Comparison of ENCODE assay signal across 9 cellular contexts in the genomic region with DNA sequence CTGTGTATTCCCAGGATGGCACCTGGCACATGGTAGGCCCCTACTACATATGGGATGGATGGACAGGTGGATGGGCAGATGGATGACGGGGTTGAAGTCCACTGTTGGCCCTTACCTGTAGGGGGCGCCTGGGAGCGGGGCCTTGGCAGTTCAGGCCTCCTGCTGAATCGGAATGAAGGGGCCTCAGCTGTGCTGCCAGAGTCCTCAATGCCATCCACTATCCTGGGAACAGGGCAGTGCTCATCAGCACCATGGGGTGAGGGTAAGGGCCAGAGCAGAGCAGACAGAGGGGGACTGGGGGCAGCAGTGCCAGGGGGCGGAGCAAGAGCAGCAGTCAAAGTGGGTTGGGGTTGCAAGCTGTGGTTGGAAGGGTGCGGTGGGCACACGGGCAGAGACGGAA. TPM values are rescaled to one million over a fixed set of nuclear protein-coding genes. Genes with fewer than 3 reads are reported as not detected.
DNase-seq lines count a peak whose midpoint lies in the region; ATAC-seq and TF ChIP-seq lines count a peak whose summit lies in the region.
"Had no signal": no experiment of that assay in that cellular context is flagged by ENCODE, and none has a peak within 500 bp of the region (broad histone marks: within the 10 kb centered on the region; RNA-seq: fewer than 3 reads in every experiment).

No MANE protein-coding gene starts in this region.

- H3K4me3 ChIP-seq in left ventricle myocardium inferior (no peak overlapping the region), upper lobe of right lung (no peak overlapping the region)

- H3K27ac ChIP-seq in left ventricle myocardium inferior (replicated peaks), result no peak overlapping the region
- H3K27ac ChIP-seq in foreskin keratinocyte, result no peak overlapping the region
- H3K27ac ChIP-seq in upper lobe of right lung, result no peak overlapping the region

- peak; percentile 46 for TF ChIP-seq CTCF in left ventricle myocardium inferior (IDR thresholded peaks at IDR 0.05; ENCODE audit: borderline replicate concordance)
- TF ChIP-seq CTCF in foreskin keratinocyte (conservative IDR thresholded peaks at IDR 0.05), result peak; percentile 55
- peak; percentile 41 for TF ChIP-seq CTCF in upper lobe of right lung (IDR thresholded peaks at IDR 0.05)

- H3K36me3 ChIP-seq in left ventricle myocardium inferior, result no peaks in the 10 kb centered on the region
- H3K36me3 ChIP-seq in upper lobe of right lung, result no peaks in the 10 kb centered on the region

- H3K4me1 ChIP-seq in left ventricle myocardium inferior, result no peaks in the 10 kb centered on the region
- no peaks in the 10 kb centered on the region for H3K4me1 ChIP-seq in foreskin keratinocyte
- no peaks in the 10 kb centered on the region for H3K4me1 ChIP-seq in upper lobe of right lung

- no peak for ATAC-seq in left ventricle myocardium superior
- no peak for ATAC-seq in foreskin keratinocyte
- peak; percentile 33 for ATAC-seq in upper lobe of right lung

- intact Hi-C loops in left ventricle myocardium inferior (cut with micrococcal nuclease), result no loop called here
- intact Hi-C loops in left ventricle myocardium superior (cut with micrococcal nuclease), result no loop called here
- intact Hi-C loops in upper lobe of right lung (cut with DNase I), result no loop called here

- H3K27me3 ChIP-seq in left ventricle myocardium inferior (ENCODE audit: low read depth), result no peaks in the 10 kb centered on the region
- H3K27me3 ChIP-seq in foreskin keratinocyte, result no peaks in the 10 kb centered on the region
- H3K27me3 ChIP-seq in upper lobe of right lung, result no peaks in the 10 kb centered on the region

- DNase-seq in left ventricle myocardium inferior, result no peak
- DNase-seq in left ventricle myocardium superior, result no peak
- DNase-seq in activated CD4-positive, alpha-beta T cell treated with anti-CD3 and anti-CD28 coated beads, Interleukin-2, amount 50 U/mL, for 48 hours, result peak; percentile 67 to 73
- DNase-seq in foreskin keratinocyte, result no peak
- no peak for DNase-seq in upper lobe of right lung
- DNase-seq in SHP77 (lab: John Stamatoyannopoulos, UW), result no peak
- DNase-seq in kidney glomerular epithelial cell (lab: John Stamatoyannopoulos, UW), result no peak
- no peak for DNase-seq in globus pallidus (ENCODE audit: low spot score)
- DNase-seq: NCI-H345 had no signal

- H3K9me3 ChIP-seq in left ventricle myocardium inferior (replicated peaks), result no peaks in the 10 kb centered on the region
- no peaks in the 10 kb centered on the region for H3K9me3 ChIP-seq in upper lobe of right lung

RNA-seq across cellular contexts. Expression of a gene that starts 8.3 kb away (rescaled TPM):
- total RNA-seq in left ventricle myocardium inferior, result 38.6 TPM
- 47.1 TPM for total RNA-seq in left ventricle myocardium superior
- total RNA-seq in foreskin keratinocyte, result 145 and 147 TPM in 2 replicates
- polyA plus RNA-seq in foreskin keratinocyte, result 183 and 190 TPM in 2 replicates
- 154 TPM for total RNA-seq in upper lobe of right lung

RNA-seq across cellular contexts. Expression of a gene that starts 17.8 kb away (rescaled TPM):
- total RNA-seq in left ventricle myocardium inferior (0.16 TPM), left ventricle myocardium superior (0.15 TPM), foreskin keratinocyte (not detected in 2 replicates), upper lobe of right lung (0.26 TPM)
- not detected in 2 replicates for polyA plus RNA-seq in foreskin keratinocyte

RNA-seq across cellular contexts. Expression of a gene that starts 22.1 kb away (rescaled TPM):
- total RNA-seq in left ventricle myocardium inferior, result not detected
- not detected for total RNA-seq in left ventricle myocardium superior
- total RNA-seq in foreskin keratinocyte, result not detected in 2 replicates
- polyA plus RNA-seq in foreskin keratinocyte, result not detected in 2 replicates
- not detected for total RNA-seq in upper lobe of right lung

RNA-seq across cellular contexts. Expression of a gene that starts 31.2 kb away (rescaled TPM):
- total RNA-seq in left ventricle myocardium inferior (8.4 TPM), left ventricle myocardium superior (7.0 TPM), foreskin keratinocyte (7.0 and 8.6 TPM in 2 replicates), upper lobe of right lung (30.9 TPM)
- 7.6 and 8.0 TPM in 2 replicates for polyA plus RNA-seq in foreskin keratinocyte

RNA-seq across cellular contexts. Expression of a gene that starts 40.5 kb away (rescaled TPM):
- total RNA-seq in left ventricle myocardium inferior (not detected), left ventricle myocardium superior (0.12 TPM), foreskin keratinocyte (not detected in 2 replicates), upper lobe of right lung (not detected)
- polyA plus RNA-seq in foreskin keratinocyte, result not detected in 2 replicates

Comparison
In these comparisons a context has a peak if more than half of its experiments do, and no peak if none do; other contexts are left out.
1. DNase-seq: peak in activated CD4-positive, alpha-beta T cell treated with anti-CD3 and anti-CD28 coated beads, Interleukin-2, amount 50 U/mL, for 48 hours (2 of 2); none in left ventricle myocardium inferior (single experiment), left ventricle myocardium superior (single experiment), foreskin keratinocyte (0 of 2), upper lobe of right lung (single experiment), SHP77 (0 of 2), kidney glomerular epithelial cell (single experiment) and globus pallidus (single experiment).
2. Peak in every context shown above with its lines, with median percentiles within 50 percentile points of each other: CTCF ChIP-seq.